In genomic region chr4:59818656-59819055, GRCh38 we compare ENCODE assay signal across 9 cellular contexts.
DNase-seq lines count a peak whose midpoint lies in the region; ATAC-seq, FAIRE-seq and TF ChIP-seq lines count a peak whose summit lies in the region.
"Had no signal": no experiment of that assay in that cellular context is flagged by ENCODE, and none has a peak within 500 bp of the region (broad histone marks: within the 10 kb centered on the region; RNA-seq: fewer than 3 reads in every experiment).

No MANE protein-coding gene starts in this region.

- no peaks in the 10 kb centered on the region for H3K9me3 Mint-ChIP-seq in astrocyte (ENCODE audit: unreplicated experiment)

- peak; percentile 82 for ATAC-seq in GM19035 (IDR thresholded peaks at IDR 0.05; ENCODE audit: unreplicated experiment)
- peak; percentile 60 for ATAC-seq in HG03442 (IDR thresholded peaks at IDR 0.05; ENCODE audit: unreplicated experiment)

- H3K4me3 ChIP-seq in astrocyte (ENCODE audit: insufficient read depth, low read depth, low read length) (peak overlapping the region; percentile 58), spleen (peak overlapping the region in 4 of 8 donors; percentile 0 to 52 (median 13))

- intact Hi-C loops in spleen (cut with DNase I; ENCODE audit: low total_unique reads) = no loop called here

- H3K4me1 ChIP-seq in astrocyte (ENCODE audit: insufficient read depth, low read length) (no peaks in the 10 kb centered on the region), spleen (no peaks in the 10 kb centered on the region)

- peak overlapping the region; percentile 77 for H3K9ac ChIP-seq in astrocyte (ENCODE audit: low read length)

- H3K36me3 Mint-ChIP-seq in astrocyte (ENCODE audit: low read depth, unreplicated experiment) = no peaks in the 10 kb centered on the region
- H3K36me3 Mint-ChIP-seq: memory B cell had no signal

- H3K27ac Mint-ChIP-seq in astrocyte (ENCODE audit: unreplicated experiment) = no peak overlapping the region
- H3K27ac Mint-ChIP-seq: memory B cell had no signal

- H3K79me2 ChIP-seq in astrocyte (ENCODE audit: insufficient read depth, low read length) = no peaks in the 10 kb centered on the region

- TF ChIP-seq POLR2A in spleen (IDR thresholded peaks at IDR 0.05) = no peak

- H3K4me3 Mint-ChIP-seq in astrocyte (ENCODE audit: unreplicated experiment) = no peak overlapping the region
- H3K4me3 Mint-ChIP-seq: memory B cell had no signal

- DNase-seq in ACHN (peak; percentile 60), astrocyte (ENCODE audit: low read depth) (peak; percentile 5), superior temporal gyrus (ENCODE audit: extremely low spot score) (peak; percentile 80), NCI-H1694 (lab: John Stamatoyannopoulos, UW) (no peak), occipital lobe (lab: John Stamatoyannopoulos, UW) (no peak), spleen (no peak)

- H3K36me3 ChIP-seq in astrocyte (ENCODE audit: insufficient read depth, low read length) (no peaks in the 10 kb centered on the region), spleen (no peaks in the 10 kb centered on the region)

- H3K4me2 ChIP-seq in astrocyte (ENCODE audit: low read length) = peak overlapping the region; percentile 78

- no peaks in the 10 kb centered on the region for H4K20me1 ChIP-seq in astrocyte (ENCODE audit: insufficient read depth, low read length)

- no peak for FAIRE-seq in astrocyte (lab: Jason Lieb, UNC)

- H3K27me3 ChIP-seq in astrocyte (ENCODE audit: insufficient read depth, low read length) = no peaks in the 10 kb centered on the region
- no peaks in the 10 kb centered on the region for H3K27me3 ChIP-seq in spleen (replicated peaks in 1 of 7)

- TF ChIP-seq CTCF in astrocyte (IDR thresholded peaks at IDR 0.05; ENCODE audit: insufficient read depth, low read depth, low read length) = no peak
- TF ChIP-seq CTCF in spleen (IDR thresholded peaks at IDR 0.05 in 8 of 11, conservative IDR thresholded peaks at IDR 0.05 in 3 of 11) = no peak

- no peaks in the 10 kb centered on the region for H3K27me3 Mint-ChIP-seq in astrocyte (ENCODE audit: low read depth, unreplicated experiment)
- H3K27me3 Mint-ChIP-seq: memory B cell had no signal

- H3K27ac ChIP-seq in astrocyte (ENCODE audit: low read depth, low read length) = no peak overlapping the region
- no peak overlapping the region for H3K27ac ChIP-seq in spleen

- in situ Hi-C loops in ACHN (cut with HindIII; ENCODE audit: low pct_ligation_motif_present, low pct_unique_long_range_greater_than_20kb, low sequenced_read_pairs) = no loop called here

- no peaks in the 10 kb centered on the region for H3K9me3 ChIP-seq in astrocyte (ENCODE audit: insufficient read depth, low read depth, low read length)
- H3K9me3 ChIP-seq in spleen = no peaks in the 10 kb centered on the region

- H3K4me1 Mint-ChIP-seq in astrocyte (ENCODE audit: low read depth, unreplicated experiment) = no peaks in the 10 kb centered on the region
- H3K4me1 Mint-ChIP-seq: memory B cell had no signal

- WGBS in spleen, 5 donors = 29 to 41% (median 37%) methylated on average over 7 of the region's 7 CpGs

- peak overlapping the region; percentile 56 for H2AFZ ChIP-seq in astrocyte (ENCODE audit: low read depth, low read length)

Comparison
In these comparisons a context has a peak if more than half of its experiments do, and no peak if none do; other contexts are left out.
1. DNase-seq: peak in ACHN (single experiment), astrocyte (single experiment) and superior temporal gyrus (single experiment); none in NCI-H1694 (single experiment), occipital lobe (single experiment) and spleen (single experiment).